Comparison of ENCODE assay signal across 1 cellular context in the genomic region with DNA sequence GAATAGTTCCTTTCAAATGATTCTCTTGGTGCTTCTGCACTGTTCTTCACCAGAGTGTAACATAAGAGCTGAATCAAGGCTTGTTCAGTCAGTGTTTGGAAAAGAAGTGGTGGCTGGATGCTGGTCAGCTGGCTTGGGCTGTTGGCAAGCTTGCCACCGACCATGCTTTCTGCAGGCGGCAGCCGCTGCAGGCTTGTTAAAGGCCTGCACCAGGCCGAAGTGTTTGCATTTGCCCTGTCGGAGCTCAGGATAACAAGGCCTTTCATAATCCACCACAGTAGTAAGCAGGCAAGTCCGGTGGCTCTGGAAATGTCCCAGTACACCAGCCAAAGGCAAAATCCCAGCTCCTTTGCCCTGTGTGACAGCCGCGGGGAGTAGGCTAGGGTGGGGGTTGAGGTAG.
TF ChIP-seq lines count a peak whose summit lies in the region.

No MANE protein-coding gene starts in this region.

TF ChIP-seq in HepG2, 621 proteins besides CTCF, POLR2A, EP300 and RAD21 (continued from another document and continues in another):
- TF ChIP-seq, protein P1, sequence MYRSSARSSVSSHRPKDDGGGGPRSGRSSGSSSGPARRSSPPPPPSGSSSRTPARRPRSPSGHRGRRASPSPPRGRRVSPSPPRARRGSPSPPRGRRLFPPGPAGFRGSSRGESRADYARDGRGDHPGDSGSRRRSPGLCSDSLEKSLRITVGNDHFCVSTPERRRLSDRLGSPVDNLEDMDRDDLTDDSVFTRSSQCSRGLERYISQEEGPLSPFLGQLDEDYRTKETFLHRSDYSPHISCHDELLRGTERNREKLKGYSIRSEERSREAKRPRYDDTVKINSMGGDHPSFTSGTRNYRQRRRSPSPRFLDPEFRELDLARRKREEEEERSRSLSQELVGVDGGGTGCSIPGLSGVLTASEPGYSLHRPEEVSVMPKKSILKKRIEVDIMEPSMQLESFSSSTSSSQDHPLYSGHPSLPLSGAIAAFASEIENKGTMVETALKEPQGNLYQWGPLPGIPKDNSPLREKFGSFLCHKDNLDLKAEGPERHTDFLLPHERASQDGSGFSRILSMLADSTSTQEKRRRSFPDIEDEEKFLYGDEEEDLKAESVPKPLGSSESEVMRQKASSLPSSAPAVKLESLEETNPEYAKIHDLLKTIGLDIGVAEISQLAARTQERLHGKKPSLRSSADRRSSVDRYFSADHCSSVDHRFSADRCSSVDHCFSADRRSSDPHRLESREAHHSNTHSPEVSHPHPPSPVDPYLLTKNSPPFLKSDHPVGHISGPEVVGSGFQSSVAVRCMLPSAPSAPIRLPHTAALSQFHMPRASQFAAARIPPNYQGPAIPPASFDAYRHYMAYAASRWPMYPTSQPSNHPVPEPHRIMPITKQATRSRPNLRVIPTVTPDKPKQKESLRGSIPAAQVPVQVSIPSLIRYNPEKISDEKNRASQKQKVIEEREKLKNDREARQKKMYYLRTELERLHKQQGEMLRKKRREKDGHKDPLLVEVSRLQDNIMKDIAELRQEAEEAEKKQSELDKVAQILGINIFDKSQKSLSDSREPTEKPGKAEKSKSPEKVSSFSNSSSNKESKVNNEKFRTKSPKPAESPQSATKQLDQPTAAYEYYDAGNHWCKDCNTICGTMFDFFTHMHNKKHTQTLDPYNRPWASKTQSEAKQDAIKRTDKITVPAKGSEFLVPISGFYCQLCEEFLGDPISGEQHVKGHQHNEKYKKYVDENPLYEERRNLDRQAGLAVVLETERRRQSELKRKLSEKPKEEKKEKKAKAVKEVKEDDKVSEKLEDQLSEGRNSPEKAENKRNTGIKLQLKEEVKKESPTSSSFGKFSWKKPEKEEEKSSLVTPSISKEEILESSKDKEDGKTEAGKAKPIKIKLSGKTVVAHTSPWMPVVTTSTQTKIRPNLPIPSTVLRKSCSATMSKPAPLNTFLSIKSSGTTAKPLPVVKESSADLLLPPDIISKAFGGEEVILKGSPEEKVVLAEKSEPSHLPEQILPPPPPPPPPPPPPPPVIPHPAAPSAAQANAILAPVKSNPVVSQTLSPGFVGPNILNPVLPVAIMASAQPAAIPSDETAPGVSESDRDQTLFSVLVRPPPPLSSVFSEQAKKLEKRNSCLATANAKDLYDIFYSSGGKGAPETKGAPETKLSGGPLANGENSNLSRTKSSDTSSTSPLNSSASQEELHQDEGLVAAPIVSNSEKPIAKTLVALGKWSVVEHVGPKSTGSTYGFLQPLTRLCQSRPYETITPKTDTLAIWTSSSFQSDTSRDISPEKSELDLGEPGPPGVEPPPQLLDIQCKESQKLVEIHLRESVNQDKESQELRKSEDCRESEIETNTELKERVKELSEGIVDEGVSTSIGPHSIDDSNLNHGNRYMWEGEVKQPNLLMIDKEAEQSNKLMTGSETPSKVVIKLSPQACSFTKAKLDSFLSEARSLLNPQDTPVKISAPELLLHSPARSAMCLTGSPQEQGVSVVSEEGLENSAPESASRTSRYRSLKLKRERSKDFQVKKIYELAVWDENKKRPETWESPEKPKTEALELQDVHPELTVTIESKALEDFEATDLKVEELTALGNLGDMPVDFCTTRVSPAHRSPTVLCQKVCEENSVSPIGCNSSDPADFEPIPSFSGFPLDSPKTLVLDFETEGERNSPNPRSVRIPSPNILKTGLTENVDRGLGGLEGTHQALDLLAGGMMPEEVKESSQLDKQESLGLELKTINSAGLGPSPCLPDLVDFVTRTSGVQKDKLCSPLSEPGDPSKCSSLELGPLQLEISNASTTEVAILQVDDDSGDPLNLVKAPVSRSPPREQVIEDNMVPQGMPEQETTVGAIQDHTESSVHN (CRISPR knock-in tag; IDR thresholded peaks at IDR 0.05): no peak
- TF ChIP-seq ZNF343 (CRISPR knock-in tag; IDR thresholded peaks at IDR 0.05): no peak
- TF ChIP-seq ZNF7 (CRISPR knock-in tag; IDR thresholded peaks at IDR 0.05): no peak
- TF ChIP-seq ZNF383 (CRISPR knock-in tag; IDR thresholded peaks at IDR 0.05; ENCODE audit: borderline replicate concordance): no peak
- TF ChIP-seq ZNF337 (CRISPR knock-in tag; IDR thresholded peaks at IDR 0.05; ENCODE audit: borderline replicate concordance, low read depth): no peak
- TF ChIP-seq CAMTA2 (CRISPR knock-in tag; IDR thresholded peaks at IDR 0.05; ENCODE audit: borderline replicate concordance): no peak
- TF ChIP-seq CC2D1A (CRISPR knock-in tag; IDR thresholded peaks at IDR 0.05): no peak
- no peak for TF ChIP-seq ZNF256 (CRISPR knock-in tag; conservative IDR thresholded peaks at IDR 0.05)
- TF ChIP-seq ZNF737 (CRISPR knock-in tag; IDR thresholded peaks at IDR 0.05; ENCODE audit: borderline replicate concordance): no peak
- TF ChIP-seq ZNF501 (CRISPR knock-in tag; IDR thresholded peaks at IDR 0.05): 0 out of 2 replicates have a peak, but pooled peaks have one; percentile 37
- TF ChIP-seq NRL (CRISPR knock-in tag; IDR thresholded peaks at IDR 0.05; ENCODE audit: borderline replicate concordance): 0 out of 2 replicates have a peak, but pooled peaks have one; percentile 35
- TF ChIP-seq, protein P2, sequence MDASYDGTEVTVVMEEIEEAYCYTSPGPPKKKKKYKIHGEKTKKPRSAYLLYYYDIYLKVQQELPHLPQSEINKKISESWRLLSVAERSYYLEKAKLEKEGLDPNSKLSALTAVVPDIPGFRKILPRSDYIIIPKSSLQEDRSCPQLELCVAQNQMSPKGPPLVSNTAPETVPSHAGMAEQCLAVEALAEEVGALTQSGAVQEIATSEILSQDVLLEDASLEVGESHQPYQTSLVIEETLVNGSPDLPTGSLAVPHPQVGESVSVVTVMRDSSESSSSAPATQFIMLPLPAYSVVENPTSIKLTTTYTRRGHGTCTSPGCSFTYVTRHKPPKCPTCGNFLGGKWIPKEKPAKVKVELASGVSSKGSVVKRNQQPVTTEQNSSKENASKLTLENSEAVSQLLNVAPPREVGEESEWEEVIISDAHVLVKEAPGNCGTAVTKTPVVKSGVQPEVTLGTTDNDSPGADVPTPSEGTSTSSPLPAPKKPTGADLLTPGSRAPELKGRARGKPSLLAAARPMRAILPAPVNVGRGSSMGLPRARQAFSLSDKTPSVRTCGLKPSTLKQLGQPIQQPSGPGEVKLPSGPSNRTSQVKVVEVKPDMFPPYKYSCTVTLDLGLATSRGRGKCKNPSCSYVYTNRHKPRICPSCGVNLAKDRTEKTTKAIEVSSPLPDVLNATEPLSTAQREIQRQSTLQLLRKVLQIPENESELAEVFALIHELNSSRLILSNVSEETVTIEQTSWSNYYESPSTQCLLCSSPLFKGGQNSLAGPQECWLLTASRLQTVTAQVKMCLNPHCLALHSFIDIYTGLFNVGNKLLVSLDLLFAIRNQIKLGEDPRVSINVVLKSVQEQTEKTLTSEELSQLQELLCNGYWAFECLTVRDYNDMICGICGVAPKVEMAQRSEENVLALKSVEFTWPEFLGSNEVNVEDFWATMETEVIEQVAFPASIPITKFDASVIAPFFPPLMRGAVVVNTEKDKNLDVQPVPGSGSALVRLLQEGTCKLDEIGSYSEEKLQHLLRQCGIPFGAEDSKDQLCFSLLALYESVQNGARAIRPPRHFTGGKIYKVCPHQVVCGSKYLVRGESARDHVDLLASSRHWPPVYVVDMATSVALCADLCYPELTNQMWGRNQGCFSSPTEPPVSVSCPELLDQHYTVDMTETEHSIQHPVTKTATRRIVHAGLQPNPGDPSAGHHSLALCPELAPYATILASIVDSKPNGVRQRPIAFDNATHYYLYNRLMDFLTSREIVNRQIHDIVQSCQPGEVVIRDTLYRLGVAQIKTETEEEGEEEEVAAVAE (CRISPR knock-in tag; IDR thresholded peaks at IDR 0.05; ENCODE audit: borderline replicate concordance): no peak
- TF ChIP-seq DR1 (CRISPR knock-in tag; IDR thresholded peaks at IDR 0.05): peak; percentile 64; the same call in 1 of the 2 replicates
- peak; percentile 45 for TF ChIP-seq FOXA3 (CRISPR knock-in tag; IDR thresholded peaks at IDR 0.05)
- TF ChIP-seq ZNF775 (CRISPR knock-in tag; IDR thresholded peaks at IDR 0.05; ENCODE audit: borderline replicate concordance): no peak
- TF ChIP-seq KLF9 (CRISPR knock-in tag; IDR thresholded peaks at IDR 0.05; ENCODE audit: low read depth): no peak
- TF ChIP-seq ZNF891 (CRISPR knock-in tag; IDR thresholded peaks at IDR 0.05): no peak
- TF ChIP-seq SALL1 (CRISPR knock-in tag; IDR thresholded peaks at IDR 0.05): peak; percentile 74
- no peak for TF ChIP-seq ZNF549 (CRISPR knock-in tag; IDR thresholded peaks at IDR 0.05)
- TF ChIP-seq PCBP2 (optimal IDR thresholded peaks at IDR 0.05; ENCODE audit: low read depth, low read length, poor library complexity, severe bottlenecking): no peak
- no peak for TF ChIP-seq E2F5 (CRISPR knock-in tag; conservative IDR thresholded peaks at IDR 0.05)
- TF ChIP-seq ZBTB38 (CRISPR knock-in tag; IDR thresholded peaks at IDR 0.05): no peak
- TF ChIP-seq ZNF224 (CRISPR knock-in tag; IDR thresholded peaks at IDR 0.05): no peak
- TF ChIP-seq PRDM4 (CRISPR knock-in tag; IDR thresholded peaks at IDR 0.05; ENCODE audit: borderline replicate concordance): peak; percentile 31; the same call in 1 of the 2 replicates
- TF ChIP-seq ZFP36L1 (CRISPR knock-in tag; IDR thresholded peaks at IDR 0.05): no peak
- no peak for TF ChIP-seq IRF9 (CRISPR knock-in tag; IDR thresholded peaks at IDR 0.05; ENCODE audit: borderline replicate concordance)
- no peak for TF ChIP-seq ZNF234 (CRISPR knock-in tag; conservative IDR thresholded peaks at IDR 0.05)
- no peak for TF ChIP-seq ZHX1 (CRISPR knock-in tag; IDR thresholded peaks at IDR 0.05; ENCODE audit: low read depth)
- no peak for TF ChIP-seq HNF4G (IDR thresholded peaks at IDR 0.05; ENCODE audit: borderline replicate concordance, low read depth, low read length)
- TF ChIP-seq HNF4G (CRISPR knock-in tag; IDR thresholded peaks at IDR 0.05; ENCODE audit: borderline replicate concordance, low read depth): no peak
- no peak for TF ChIP-seq ZNF580 (CRISPR knock-in tag; IDR thresholded peaks at IDR 0.05; ENCODE audit: borderline replicate concordance, low read depth)
- no peak for TF ChIP-seq MAF1 (CRISPR knock-in tag; IDR thresholded peaks at IDR 0.05; ENCODE audit: borderline replicate concordance)
- TF ChIP-seq ZNF367 (CRISPR knock-in tag; IDR thresholded peaks at IDR 0.05; ENCODE audit: borderline replicate concordance): no peak
- TF ChIP-seq NCOA5 (CRISPR knock-in tag; IDR thresholded peaks at IDR 0.05): no peak
- no peak for TF ChIP-seq GLMP (CRISPR knock-in tag; IDR thresholded peaks at IDR 0.05; ENCODE audit: borderline replicate concordance)
- TF ChIP-seq MIER3 (CRISPR knock-in tag; IDR thresholded peaks at IDR 0.05; ENCODE audit: borderline replicate concordance): no peak
- no peak for TF ChIP-seq TBL1XR1 (IDR thresholded peaks at IDR 0.05; ENCODE audit: borderline replicate concordance, low read length, partially characterized antibody)
